Comparison of ENCODE assay signal across 8 cellular contexts in genomic region chr3:49411550-49411967, GRCh38. TPM values are rescaled to one million over a fixed set of nuclear protein-coding genes. Genes with fewer than 3 reads are reported as not detected.
DNase-seq lines count a peak whose midpoint lies in the region; ATAC-seq and TF ChIP-seq lines count a peak whose summit lies in the region.

No MANE protein-coding gene starts in this region.

- H3K36me3 ChIP-seq in endodermal cell (ENCODE audit: control insufficient read depth, insufficient read depth, low read length) (peaks cover 6% of the 10 kb centered on the region), muscle layer of duodenum (ENCODE audit: control insufficient read depth in 1 of 2, insufficient read depth in 2 of 2, low read length in 2 of 2) (peaks cover 13 to 17% of the 10 kb centered on the region in 2 donors), suprapubic skin (peaks cover 8% of the 10 kb centered on the region)

- no peak for TF ChIP-seq POLR2A in suprapubic skin (IDR thresholded peaks at IDR 0.05)

- peaks cover 23% of the 10 kb centered on the region for H3K4me1 Mint-ChIP-seq in endodermal cell

- peak overlapping the region; percentile 92 for H3K4me3 Mint-ChIP-seq in endodermal cell

- no peak for TF ChIP-seq EP300 in suprapubic skin (IDR thresholded peaks at IDR 0.05)

- TF ChIP-seq CTCF in endodermal cell (conservative IDR thresholded peaks at IDR 0.05) (no peak), suprapubic skin (IDR thresholded peaks at IDR 0.05) (no peak)

- peaks cover 5% of the 10 kb centered on the region for H3K36me3 Mint-ChIP-seq in endodermal cell (ENCODE audit: low read depth)

- peak; percentile 48 to 56 for DNase-seq in AML-193 (lab: John Stamatoyannopoulos, UW)
- peak; percentile 64 for DNase-seq in activated CD4-positive, alpha-beta T cell treated with anti-CD3 and anti-CD28 coated beads for 48 hours
- DNase-seq in endodermal cell: no peak
- peak in 1 of 2 donors; percentile 83 for DNase-seq in suprapubic skin (ENCODE audit: low spot score in 2 of 2)
- DNase-seq in retina: no peak

- H3K9ac ChIP-seq in endodermal cell (ENCODE audit: extremely low read depth, low read length, poor library complexity, severe bottlenecking): peak overlapping the region; percentile 78

- H3K4me1 ChIP-seq in endodermal cell (ENCODE audit: control insufficient read depth, insufficient read depth, low read length) (peaks cover 7% of the 10 kb centered on the region), muscle layer of duodenum (ENCODE audit: control insufficient read depth in 1 of 2, insufficient read depth in 2 of 2, low read length in 2 of 2) (peaks cover 30 to 48% of the 10 kb centered on the region in 2 donors), suprapubic skin (peaks cover 62% of the 10 kb centered on the region)

- peak overlapping the region; percentile 96 for H3K4me3 ChIP-seq in endodermal cell (ENCODE audit: low read length)
- H3K4me3 ChIP-seq in muscle layer of duodenum (ENCODE audit: low read depth in 1 of 2, low read length in 2 of 2): peak overlapping the region; percentile 73 to 86
- peak overlapping the region; percentile 91 for H3K4me3 ChIP-seq in suprapubic skin

- peak overlapping the region; percentile 90 for H3K27ac ChIP-seq in endodermal cell (ENCODE audit: low read depth, low read length)
- peak overlapping the region; percentile 88 for H3K27ac ChIP-seq in muscle layer of duodenum (ENCODE audit: low read length)
- peak overlapping the region; percentile 99 for H3K27ac ChIP-seq in suprapubic skin

- no peaks in the 10 kb centered on the region for H3K27me3 Mint-ChIP-seq in endodermal cell (ENCODE audit: insufficient read depth)

- H3K27me3 ChIP-seq in endodermal cell (ENCODE audit: control insufficient read depth, insufficient read depth, low read length, poor library complexity, severe bottlenecking) (no peaks in the 10 kb centered on the region), muscle layer of duodenum (ENCODE audit: low read depth, low read length) (no peaks in the 10 kb centered on the region), suprapubic skin (no peaks in the 10 kb centered on the region)

- peak; percentile 33 for ATAC-seq in GM19397 (IDR thresholded peaks at IDR 0.05; ENCODE audit: unreplicated experiment)
- ATAC-seq in HG03457 (IDR thresholded peaks at IDR 0.05; ENCODE audit: unreplicated experiment): peak; percentile 24

- 0% methylated on average over 41 to 56 of the region's 56 CpGs for WGBS in endodermal cell (ENCODE audit: insufficient coverage in 1 of 2, insufficient read length in 1 of 2), 2 experiments
- 0% methylated on average over 23 of the region's 56 CpGs for WGBS in suprapubic skin

- peak overlapping the region; percentile 87 for H3K27ac Mint-ChIP-seq in endodermal cell

- no peaks in the 10 kb centered on the region for H3K9me3 Mint-ChIP-seq in endodermal cell

- H3K9me3 ChIP-seq in endodermal cell (ENCODE audit: control insufficient read depth, low read length) (no peaks in the 10 kb centered on the region), muscle layer of duodenum (ENCODE audit: control insufficient read depth in 1 of 2, low read length in 2 of 2) (no peaks in the 10 kb centered on the region), suprapubic skin (no peaks in the 10 kb centered on the region)

RNA-seq across cellular contexts. Expression of gene RHOA, which starts 0.2 kb away (rescaled TPM):
- 100 to 1,000 TPM; 359 to 371 TPM for total RNA-seq in endodermal cell
- polyA plus RNA-seq in endodermal cell (2013, experiment 1 of 2): 416 TPM
- 399 TPM for polyA plus RNA-seq in endodermal cell (2013, experiment 2 of 2)
- 100 to 1,000 TPM; 315 to 373 (median 341) TPM for total RNA-seq in suprapubic skin

RNA-seq across cellular contexts. Expression of gene TCTA, which starts 0.7 kb away (rescaled TPM):
- total RNA-seq in endodermal cell (10 to 100 TPM in 1 of 2 donors, 1 to 10 TPM in 1; 6.3 to 11.2 TPM), suprapubic skin (10 to 100 TPM; 10.8 to 25.5 (median 19.6) TPM)
- 8.1 TPM for polyA plus RNA-seq in endodermal cell (2013, experiment 1 of 2)
- polyA plus RNA-seq in endodermal cell (2013, experiment 2 of 2): 6.9 TPM

RNA-seq across cellular contexts. Expression of gene AMT, which starts 10.7 kb away (rescaled TPM):
- 10 to 100 TPM; 44.4 to 51.7 TPM for total RNA-seq in endodermal cell
- polyA plus RNA-seq in endodermal cell (2013, experiment 1 of 2): 25.9 TPM
- polyA plus RNA-seq in endodermal cell (2013, experiment 2 of 2): 21.9 TPM
- 10 to 100 TPM in 1 of 4 donors, 1 to 10 TPM in 3; 2.2 to 17.3 (median 5.0) TPM for total RNA-seq in suprapubic skin

RNA-seq across cellular contexts. Expression of gene NICN1, which starts 17.6 kb away (rescaled TPM):
- total RNA-seq in endodermal cell (10 to 100 TPM; 10.4 to 19.6 TPM), suprapubic skin (10 to 100 TPM in 2 of 4 donors, 1 to 10 TPM in 2; 4.7 to 11.5 (median 9.1) TPM)
- polyA plus RNA-seq in endodermal cell (2013, experiment 1 of 2): 20.8 TPM
- 17.5 TPM for polyA plus RNA-seq in endodermal cell (2013, experiment 2 of 2)

RNA-seq across cellular contexts. Expression of gene GPX1, which starts 53.4 kb away (rescaled TPM):
- 100 to 1,000 TPM; 178 to 195 TPM for total RNA-seq in endodermal cell
- 137 TPM for polyA plus RNA-seq in endodermal cell (2013, experiment 1 of 2)
- polyA plus RNA-seq in endodermal cell (2013, experiment 2 of 2): 132 TPM
- 100 to 1,000 TPM; 115 to 130 (median 122) TPM for total RNA-seq in suprapubic skin

Comparison
In these comparisons a context has a peak if more than half of its experiments do, and no peak if none do; other contexts are left out.
1. DNase-seq: peak in AML-193 (2 of 2) and activated CD4-positive, alpha-beta T cell treated with anti-CD3 and anti-CD28 coated beads for 48 hours (single experiment); none in endodermal cell (single experiment) and retina (single experiment).
2. Peak in every context shown above with its lines, with median percentiles within 50 percentile points of each other: H3K27ac ChIP-seq and H3K4me3 ChIP-seq.